In genomic region chr10:63697956-63698814, GRCh38 we compare ENCODE assay signal across 10 cellular contexts.
DNase-seq lines count a peak whose midpoint lies in the region; ATAC-seq and TF ChIP-seq lines count a peak whose summit lies in the region.
"Had no signal": no experiment of that assay in that cellular context is flagged by ENCODE, and none has a peak within 500 bp of the region (broad histone marks: within the 10 kb centered on the region; RNA-seq: fewer than 3 reads in every experiment).

No MANE protein-coding gene starts in this region.

- H3K4me1 Mint-ChIP-seq in stimulated activated naive B cell treated with anti-CD40 and anti-IgM and Interleukin-4, amounts not matched to agents 10 μg/mL and 1 μg/mL and 100 μg/mL, for 72 hours = peaks cover 22 to 31% of the 10 kb centered on the region in 2 donors
- H3K4me1 Mint-ChIP-seq: activated CD4-positive, alpha-beta T cell treated with anti-CD3 and anti-CD28 coated beads, Interleukin-2, amount 10 ng/mL, durations not matched to agents 7 days and 5 days had no signal

- H3K4me3 Mint-ChIP-seq in stimulated activated naive B cell treated with anti-CD40 and anti-IgM and Interleukin-4, amounts not matched to agents 10 μg/mL and 1 μg/mL and 100 μg/mL, for 72 hours = no peak overlapping the region
- H3K4me3 Mint-ChIP-seq: activated CD4-positive, alpha-beta T cell treated with anti-CD3 and anti-CD28 coated beads, Interleukin-2, amount 10 ng/mL, durations not matched to agents 7 days and 5 days had no signal

- TF ChIP-seq CTCF in PC-3 (conservative IDR thresholded peaks at IDR 0.05; ENCODE audit: low read depth, low read length) = no peak

- H2AFZ ChIP-seq in PC-3 (ENCODE audit: low read length) = peak overlapping the region; percentile 9

- no peaks in the 10 kb centered on the region for H3K27me3 Mint-ChIP-seq in stimulated activated naive B cell treated with anti-CD40 and anti-IgM and Interleukin-4, amounts not matched to agents 10 μg/mL and 1 μg/mL and 100 μg/mL, for 72 hours
- H3K27me3 Mint-ChIP-seq: activated CD4-positive, alpha-beta T cell treated with anti-CD3 and anti-CD28 coated beads, Interleukin-2, amount 10 ng/mL, durations not matched to agents 7 days and 5 days had no signal

- no peaks in the 10 kb centered on the region for H3K9me3 ChIP-seq in PC-3 (ENCODE audit: low read length)

- H3F3A ChIP-seq in PC-3 (ENCODE audit: low read length, unreplicated experiment) = peaks cover 14% of the 10 kb centered on the region

- H3K27ac ChIP-seq in PC-3 (ENCODE audit: low read length) = peak overlapping the region; percentile 91

- H3K4me3 ChIP-seq in PC-3 (ENCODE audit: low read length) = no peak overlapping the region

- peak overlapping the region; percentile 0; the same call in 1 of the 2 replicates for H3K9ac ChIP-seq in PC-3 (ENCODE audit: low read length)

- CTCF ChIA-PET in PC-3 (lab: Charles Lee) = no interaction called here

- H3K27me3 ChIP-seq in PC-3 (ENCODE audit: low read length) = no peaks in the 10 kb centered on the region

- POLR2A ChIA-PET in PC-3 (lab: Charles Lee; ENCODE audit: unreplicated experiment) = no interaction called here

- H3K4me2 ChIP-seq in PC-3 (ENCODE audit: low read length) = peak overlapping the region; percentile 70

- DNase-seq in PC-3 = peak; percentile 72
- no peak for DNase-seq in stimulated activated naive B cell treated with anti-CD40 and anti-IgM and Interleukin-4, amounts not matched to agents 10 μg/mL and 1 μg/mL and 100 μg/mL, for 72 hours
- DNase-seq in NCI-H345 treated with DMSO at 0.1 percent for 48 hours (lab: John Stamatoyannopoulos, UW; ENCODE audit: unreplicated experiment) = no peak
- DNase-seq in left ventricle myocardium superior = no peak
- DNase-seq: activated CD4-positive, alpha-beta T cell treated with anti-CD3 and anti-CD28 coated beads, Interleukin-2, amount 10 ng/mL, durations not matched to agents 7 days and 5 days; NCI-H146; SHP77 treated with DMSO at 0.1 percent for 48 hours had no signal

- BruUV-seq in PC-3 (replicated peaks; lab: Mats Ljungman, UMichigan) = no TSS peak

- no peak overlapping the region for H3K27ac Mint-ChIP-seq in stimulated activated naive B cell treated with anti-CD40 and anti-IgM and Interleukin-4, amounts not matched to agents 10 μg/mL and 1 μg/mL and 100 μg/mL, for 72 hours
- H3K27ac Mint-ChIP-seq: activated CD4-positive, alpha-beta T cell treated with anti-CD3 and anti-CD28 coated beads, Interleukin-2, amount 10 ng/mL, durations not matched to agents 7 days and 5 days had no signal

- intact Hi-C loops in PC-3 (cut with micrococcal nuclease) = no loop called here
- intact Hi-C loops in left ventricle myocardium superior (cut with micrococcal nuclease) = no loop called here

- H3K9me3 Mint-ChIP-seq in stimulated activated naive B cell treated with anti-CD40 and anti-IgM and Interleukin-4, amounts not matched to agents 10 μg/mL and 1 μg/mL and 100 μg/mL, for 72 hours = peaks cover 2 to 5% of the 10 kb centered on the region in 2 donors

- peaks cover 50% of the 10 kb centered on the region for H3K4me1 ChIP-seq in PC-3 (ENCODE audit: insufficient read depth, low read length)

- H3K36me3 Mint-ChIP-seq in stimulated activated naive B cell treated with anti-CD40 and anti-IgM and Interleukin-4, amounts not matched to agents 10 μg/mL and 1 μg/mL and 100 μg/mL, for 72 hours = peaks cover 2 to 3% of the 10 kb centered on the region in 2 donors

- no peaks in the 10 kb centered on the region for H3K9me2 ChIP-seq in PC-3 (replicated peaks; ENCODE audit: low read length)

- no peaks in the 10 kb centered on the region for H4K20me1 ChIP-seq in PC-3 (ENCODE audit: low read length)

- H3K79me2 ChIP-seq in PC-3 (ENCODE audit: low read length) = no peaks in the 10 kb centered on the region

- ATAC-seq in GM19438 (IDR thresholded peaks at IDR 0.05; ENCODE audit: low read depth, unreplicated experiment) (peak; percentile 48), HG02885 (IDR thresholded peaks at IDR 0.05; ENCODE audit: poor library complexity, unreplicated experiment) (peak; percentile 73), PC-3 (no peak), HG03521 (IDR thresholded peaks at IDR 0.05; ENCODE audit: unreplicated experiment) (no peak), left ventricle myocardium superior (no peak)
- ATAC-seq in stimulated activated naive B cell treated with anti-CD40 and anti-IgM and Interleukin-4, amounts not matched to agents 10 μg/mL and 1 μg/mL and 100 μg/mL, for 72 hours (replicated peaks) = peak; percentile 76 to 77

- no peaks in the 10 kb centered on the region for H3K36me3 ChIP-seq in PC-3 (ENCODE audit: low read depth, low read length)

Comparison
In these comparisons a context has a peak if more than half of its experiments do, and no peak if none do; other contexts are left out.
1. ATAC-seq: peak in GM19438 (single experiment), HG02885 (single experiment) and stimulated activated naive B cell treated with anti-CD40 and anti-IgM and Interleukin-4, amounts not matched to agents 10 μg/mL and 1 μg/mL and 100 μg/mL, for 72 hours (2 of 2); none in PC-3 (single experiment), HG03521 (single experiment) and left ventricle myocardium superior (single experiment).